15 cellular contexts compared by ENCODE assay signal in the genomic region with DNA sequence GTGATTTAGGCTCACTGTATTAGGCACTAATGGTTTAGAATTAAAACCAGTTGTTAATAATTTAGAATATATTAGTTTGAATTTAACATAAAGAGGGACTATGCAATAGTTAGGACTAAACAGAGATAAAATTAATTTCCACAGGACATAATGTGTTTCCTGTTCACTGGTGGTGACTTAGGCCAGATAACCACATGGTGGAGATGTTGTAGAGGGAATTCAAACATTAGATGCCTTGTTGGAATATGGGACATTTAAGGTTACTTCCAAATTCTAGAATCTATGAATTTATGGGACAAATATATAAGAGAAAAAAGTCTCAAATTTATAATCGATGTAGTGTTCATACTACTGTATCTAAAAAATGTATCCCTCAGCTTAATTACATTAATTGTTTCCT.
A peak's percentile ranks its signal among the peaks of the same experiment; 100 is the strongest.
DNase-seq lines count a peak whose midpoint lies in the region; FAIRE-seq and TF ChIP-seq lines count a peak whose summit lies in the region.
"Had no signal": no experiment of that assay in that cellular context is flagged by ENCODE, and none has a peak within 500 bp of the region (broad histone marks: within the 10 kb centered on the region; RNA-seq: fewer than 3 reads in every experiment).

No MANE protein-coding gene starts in this region.

- H3K27ac ChIP-seq in endothelial cell of umbilical vein (ENCODE audit: insufficient read depth, low read depth, low read length) (no peak overlapping the region), Peyer's patch (no peak overlapping the region)

- DNase-seq in AML-193 (lab: John Stamatoyannopoulos, UW) (peak; percentile 67), HuH-7 (ENCODE audit: low spot score) (peak; percentile 25), NOMO-1 treated with DMSO at 0.1 percent for 48 hours (lab: John Stamatoyannopoulos, UW; ENCODE audit: unreplicated experiment) (peak; percentile 9), endothelial cell of umbilical vein (ENCODE audit: low read depth, low spot score) (peak; percentile 62), Peyer's patch (no peak), MG63 (no peak), RCC 7860 (ENCODE audit: low spot score) (no peak)
- no peak for DNase-seq in activated naive CD4-positive, alpha-beta T cell treated with anti-CD3 and anti-CD28 coated beads for 36 hours
- DNase-seq: activated T-cell treated with anti-CD3 and anti-CD28 coated beads, Interleukin-2, amount 50 U/mL, for 1 hour; CD4-positive, CD25-positive, alpha-beta regulatory T cell; left cardiac atrium; NCI-H774; nucleus accumbens; stimulated activated CD4-positive, alpha-beta T cell treated with anti-CD3 and anti-CD28 coated beads, Interleukin-2, amount 100 ng/mL, for 24 hours had no signal

- H3K36me3 Mint-ChIP-seq in activated naive CD4-positive, alpha-beta T cell treated with anti-CD3 and anti-CD28 coated beads for 36 hours (ENCODE audit: low read depth) = no peaks in the 10 kb centered on the region
- H3K36me3 Mint-ChIP-seq: CD4-positive, CD25-positive, alpha-beta regulatory T cell had no signal

- intact Hi-C loops in endothelial cell of umbilical vein (cut with micrococcal nuclease) = loop anchor here (1.0 to 10.0 kb wide), 7 partner anchors 101 to 1974 kb away; no protein-coding TSS in a partner anchor
- intact Hi-C loops in activated naive CD4-positive, alpha-beta T cell treated with anti-CD3 and anti-CD28 coated beads for 36 hours (cut with micrococcal nuclease) = no loop called here

- H3K27ac Mint-ChIP-seq in activated naive CD4-positive, alpha-beta T cell treated with anti-CD3 and anti-CD28 coated beads for 36 hours = no peak overlapping the region
- H3K27ac Mint-ChIP-seq: CD4-positive, CD25-positive, alpha-beta regulatory T cell had no signal

- TF ChIP-seq CTCF in endothelial cell of umbilical vein (IDR thresholded peaks at IDR 0.05; ENCODE audit: extremely low read depth in 1 of 2, insufficient read depth in 1 of 2, low read depth in 1 of 2, low read length in 2 of 2) (peak in 1 of 2 donors; percentile 28), Peyer's patch (IDR thresholded peaks at IDR 0.05) (no peak)

- no peak for TF ChIP-seq POLR2A in endothelial cell of umbilical vein (IDR thresholded peaks at IDR 0.05; ENCODE audit: low read depth, low read length)
- no peak for TF ChIP-seq POLR2A in Peyer's patch (IDR thresholded peaks at IDR 0.05)

- POLR2A ChIA-PET in endothelial cell of umbilical vein (lab: Charles Lee) = no interaction called here

- H3K4me1 Mint-ChIP-seq in activated naive CD4-positive, alpha-beta T cell treated with anti-CD3 and anti-CD28 coated beads for 36 hours (ENCODE audit: low read depth) = no peaks in the 10 kb centered on the region
- H3K4me1 Mint-ChIP-seq: CD4-positive, CD25-positive, alpha-beta regulatory T cell had no signal

- H3K9me3 Mint-ChIP-seq in activated naive CD4-positive, alpha-beta T cell treated with anti-CD3 and anti-CD28 coated beads for 36 hours = no peaks in the 10 kb centered on the region

- no peaks in the 10 kb centered on the region for H3K79me2 ChIP-seq in endothelial cell of umbilical vein (ENCODE audit: control insufficient read depth, insufficient read depth, low read length)

- CTCF ChIA-PET in endothelial cell of umbilical vein (lab: Charles Lee) = interaction anchor here (1.3 to 1.5 kb wide), 3 partner anchors 236 to 239 kb away, joined by 3 to 8 read pairs (median 6); no protein-coding TSS in a partner anchor
- CTCF ChIA-PET in activated naive CD4-positive, alpha-beta T cell treated with anti-CD3 and anti-CD28 coated beads for 36 hours (lab: Charles Lee) = no interaction called here

- H3K9ac ChIP-seq in endothelial cell of umbilical vein (replicated peaks; ENCODE audit: extremely low read depth, insufficient read depth, low read length) = no peak overlapping the region

- H2AFZ ChIP-seq in endothelial cell of umbilical vein (ENCODE audit: low read depth, low read length) = no peak overlapping the region

- H3K36me3 ChIP-seq in endothelial cell of umbilical vein (ENCODE audit: control insufficient read depth in 2 of 2, extremely low read depth in 1 of 2, insufficient read depth in 2 of 2, low read length in 2 of 2) (no peaks in the 10 kb centered on the region), Peyer's patch (no peaks in the 10 kb centered on the region), MG63 (no peaks in the 10 kb centered on the region)

- dilution Hi-C loops in endothelial cell of umbilical vein (cut with MboI; ENCODE audit: extremely low pct_ligation_motif_present, low sequenced_read_pairs) = no loop called here

- H3K4me1 ChIP-seq in endothelial cell of umbilical vein (ENCODE audit: control insufficient read depth, extremely low read depth, insufficient read depth, low read length) = no peaks in the 10 kb centered on the region
- no peaks in the 10 kb centered on the region for H3K4me1 ChIP-seq in Peyer's patch

- H3K27me3 Mint-ChIP-seq in activated naive CD4-positive, alpha-beta T cell treated with anti-CD3 and anti-CD28 coated beads for 36 hours (ENCODE audit: low read depth) = no peaks in the 10 kb centered on the region
- H3K27me3 Mint-ChIP-seq: CD4-positive, CD25-positive, alpha-beta regulatory T cell had no signal

- no peak for FAIRE-seq in endothelial cell of umbilical vein (lab: Jason Lieb, UNC)
- FAIRE-seq in RCC 7860 (lab: Jason Lieb, UNC) = no peak
- FAIRE-seq: GM19239 had no signal

- H3K4me3 ChIP-seq in endothelial cell of umbilical vein (replicated peaks in 1 of 3; ENCODE audit: insufficient read depth in 1 of 3, low read depth in 1 of 3, low read length in 3 of 3) (no peak overlapping the region), Peyer's patch (no peak overlapping the region), MG63 (no peak overlapping the region)

- BruUV-seq in endothelial cell of umbilical vein (replicated peaks; lab: Mats Ljungman, UMichigan) = no TSS peak

- no peak overlapping the region for H3K4me2 ChIP-seq in endothelial cell of umbilical vein (ENCODE audit: insufficient read depth, low read length)

- H3K9me1 ChIP-seq in endothelial cell of umbilical vein (replicated peaks; ENCODE audit: control insufficient read depth, extremely low read depth, insufficient read depth, low read length) = no peaks in the 10 kb centered on the region

- H3K9me3 ChIP-seq in endothelial cell of umbilical vein (replicated peaks; ENCODE audit: control insufficient read depth, insufficient read depth, low read length) = no peaks in the 10 kb centered on the region
- H3K9me3 ChIP-seq in Peyer's patch = no peaks in the 10 kb centered on the region
- H3K9me3 ChIP-seq in MG63 = no peaks in the 10 kb centered on the region

- H3K27me3 ChIP-seq in endothelial cell of umbilical vein (ENCODE audit: control insufficient read depth in 2 of 2, insufficient read depth in 2 of 2, low read length in 2 of 2) (no peaks in the 10 kb centered on the region), Peyer's patch (no peaks in the 10 kb centered on the region), MG63 (no peaks in the 10 kb centered on the region)

- H4K20me1 ChIP-seq in endothelial cell of umbilical vein (replicated peaks; ENCODE audit: control insufficient read depth, extremely low read depth, insufficient read depth, low read length) = no peaks in the 10 kb centered on the region

- no peak overlapping the region for H3K4me3 Mint-ChIP-seq in activated naive CD4-positive, alpha-beta T cell treated with anti-CD3 and anti-CD28 coated beads for 36 hours
- H3K4me3 Mint-ChIP-seq: CD4-positive, CD25-positive, alpha-beta regulatory T cell had no signal

TF ChIP-seq in endothelial cell of umbilical vein, 7 proteins besides CTCF, POLR2A, EP300 and RAD21:
- TF ChIP-seq MYC (IDR thresholded peaks at IDR 0.05; ENCODE audit: low read depth, low read length) (no peak), GATA2 (IDR thresholded peaks at IDR 0.05; ENCODE audit: insufficient read depth, insufficient read length, low read depth, low read length) (no peak), EZH2 (IDR thresholded peaks at IDR 0.05; ENCODE audit: borderline replicate concordance, low read depth, low read length, severe bottlenecking) (no peak), JUN (IDR thresholded peaks at IDR 0.05; ENCODE audit: borderline replicate concordance, insufficient read depth, insufficient read length, low read depth) (no peak), FOS (IDR thresholded peaks at IDR 0.05; ENCODE audit: borderline replicate concordance, insufficient read depth, low read length) (no peak), POLR2AphosphoS5 (IDR thresholded peaks at IDR 0.05; ENCODE audit: insufficient read depth, low read depth, low read length) (no peak)
- TF ChIP-seq, protein P1, sequence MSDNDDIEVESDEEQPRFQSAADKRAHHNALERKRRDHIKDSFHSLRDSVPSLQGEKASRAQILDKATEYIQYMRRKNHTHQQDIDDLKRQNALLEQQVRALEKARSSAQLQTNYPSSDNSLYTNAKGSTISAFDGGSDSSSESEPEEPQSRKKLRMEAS (IDR thresholded peaks at IDR 0.05; ENCODE audit: insufficient read depth, insufficient read length) = no peak

Comparison
In these comparisons a context has a peak if more than half of its experiments do, and no peak if none do; other contexts are left out.
1. DNase-seq: peak in AML-193 (2 of 2), HuH-7 (single experiment), NOMO-1 treated with DMSO at 0.1 percent for 48 hours (single experiment) and endothelial cell of umbilical vein (single experiment); none in activated naive CD4-positive, alpha-beta T cell treated with anti-CD3 and anti-CD28 coated beads for 36 hours (single experiment), Peyer's patch (0 of 3), MG63 (single experiment) and RCC 7860 (single experiment).